In genomic region chr17:19766421-19767270, GRCh38 we compare ENCODE assay signal across 9 cellular contexts. TPM values are rescaled to one million over a fixed set of nuclear protein-coding genes. Genes with fewer than 3 reads are reported as not detected.
DNase-seq lines count a peak whose midpoint lies in the region; ATAC-seq and TF ChIP-seq lines count a peak whose summit lies in the region.
"Had no signal": no experiment of that assay in that cellular context is flagged by ENCODE, and none has a peak within 500 bp of the region (broad histone marks: within the 10 kb centered on the region; RNA-seq: fewer than 3 reads in every experiment).

No MANE protein-coding gene starts in this region.

- H3K36me3 ChIP-seq in DND-41 (ENCODE audit: insufficient read depth, low read length) (no peaks in the 10 kb centered on the region), lower lobe of right lung (no peaks in the 10 kb centered on the region)

- H3K4me3 ChIP-seq in DND-41 (ENCODE audit: low read depth in 1 of 2, low read length in 2 of 2), result no peak overlapping the region
- H3K4me3 ChIP-seq in coronary artery, result no peak overlapping the region
- no peak overlapping the region for H3K4me3 ChIP-seq in lower lobe of right lung

- no peaks in the 10 kb centered on the region for H3K4me1 ChIP-seq in DND-41 (ENCODE audit: insufficient read depth, low read length)
- peaks cover 8% of the 10 kb centered on the region for H3K4me1 ChIP-seq in lower lobe of right lung

- DNase-seq in DND-41, result peak; percentile 63
- DNase-seq in NCI-H460 (ENCODE audit: extremely low read depth, low read depth), result peak; percentile 64
- DNase-seq in activated CD4-positive, alpha-beta T cell treated with anti-CD3 and anti-CD28 coated beads, Interleukin-2, amount 50 U/mL, for 1 hour, result peak; percentile 83
- peak; percentile 86 for DNase-seq in coronary artery (ENCODE audit: low spot score)
- DNase-seq in lower lobe of right lung, result peak; percentile 82
- DNase-seq in stimulated activated CD8-positive, alpha-beta memory T cell treated with anti-CD3 and anti-CD28 coated beads, Interleukin-15, amount 100 ng/mL, for 1 hour (ENCODE audit: low read depth), result peak; percentile 64

- ATAC-seq in DND-41 (ENCODE audit: insufficient read depth, low read depth) (peak; percentile 94), HG02588 (IDR thresholded peaks at IDR 0.05; ENCODE audit: unreplicated experiment) (peak; percentile 64), lower lobe of right lung (peak; percentile 90 to 92), HG02623 (IDR thresholded peaks at IDR 0.05; ENCODE audit: unreplicated experiment) (no peak)

- no peak overlapping the region for H2AFZ ChIP-seq in DND-41 (ENCODE audit: low read depth, low read length)

- intact Hi-C loops in lower lobe of right lung (cut with DNase I), result loop anchor here (5.0 kb wide), 1 partner anchor 254 kb away; no protein-coding TSS in a partner anchor

- no peak overlapping the region for H3K9ac ChIP-seq in DND-41 (ENCODE audit: low read depth, low read length)

- H3K27me3 ChIP-seq in DND-41 (ENCODE audit: insufficient read depth, low read length, poor library complexity), result peaks cover 5% of the 10 kb centered on the region
- no peaks in the 10 kb centered on the region for H3K27me3 ChIP-seq in lower lobe of right lung (ENCODE audit: low read depth)

- no peak overlapping the region for H3K4me2 ChIP-seq in DND-41 (ENCODE audit: insufficient read depth, low read length)

- H3K27ac ChIP-seq in DND-41 (ENCODE audit: low read length) (no peak overlapping the region), coronary artery (no peak overlapping the region), lower lobe of right lung (no peak overlapping the region)

- no peaks in the 10 kb centered on the region for H3K79me2 ChIP-seq in DND-41 (ENCODE audit: insufficient read depth, low read length)

- H4K20me1 ChIP-seq in DND-41 (ENCODE audit: insufficient read depth, low read length), result no peaks in the 10 kb centered on the region; the same call in 1 of the 2 replicates

- peak; percentile 95 for TF ChIP-seq CTCF in DND-41 (IDR thresholded peaks at IDR 0.05; ENCODE audit: borderline replicate concordance, extremely low read depth, low read length, poor library complexity, severe bottlenecking)
- TF ChIP-seq CTCF in coronary artery (IDR thresholded peaks at IDR 0.05), result peak; percentile 89
- peak; percentile 97 for TF ChIP-seq CTCF in lower lobe of right lung (IDR thresholded peaks at IDR 0.05)

- H3K9me3 ChIP-seq in DND-41 (ENCODE audit: insufficient read depth, low read length, severe bottlenecking) (no peaks in the 10 kb centered on the region), lower lobe of right lung (no peaks in the 10 kb centered on the region)

RNA-seq across cellular contexts. Expression of gene ALDH3A1, which starts 18.5 kb away (rescaled TPM):
- total RNA-seq in NCI-H460 (2014; rRNA removed; shearing (Covaris generic)), result 403 and 460 TPM in 2 replicates
- polyA plus RNA-seq in NCI-H460 (2014; cell fraction: nucleus; rRNA removed), result 880 and 904 TPM in 2 replicates
- 6.7 TPM for total RNA-seq in lower lobe of right lung

RNA-seq across cellular contexts. Expression of gene SLC47A2, which starts 50.3 kb away (rescaled TPM):
- total RNA-seq in NCI-H460 (2014; rRNA removed; shearing (Covaris generic)), result not detected in 2 replicates
- not detected in 2 replicates for polyA plus RNA-seq in NCI-H460 (2014; cell fraction: nucleus; rRNA removed)
- total RNA-seq in lower lobe of right lung, result not detected
- polyA plus RNA-seq: adipose tissue had no signal

Comparison
In these comparisons a context has a peak if more than half of its experiments do, and no peak if none do; other contexts are left out.
1. RNA of gene ALDH3A1, which starts 18.5 kb away (total RNA-seq): 403 to 460 TPM in NCI-H460; 6.7 TPM in lower lobe of right lung (single experiment); every median in the first group is over 10 times any median in the second.
2. Peak in every context shown above with its lines, with median percentiles within 50 percentile points of each other: DNase-seq and CTCF ChIP-seq.